Comparison of ENCODE assay signal across 12 cellular contexts in the genomic region with DNA sequence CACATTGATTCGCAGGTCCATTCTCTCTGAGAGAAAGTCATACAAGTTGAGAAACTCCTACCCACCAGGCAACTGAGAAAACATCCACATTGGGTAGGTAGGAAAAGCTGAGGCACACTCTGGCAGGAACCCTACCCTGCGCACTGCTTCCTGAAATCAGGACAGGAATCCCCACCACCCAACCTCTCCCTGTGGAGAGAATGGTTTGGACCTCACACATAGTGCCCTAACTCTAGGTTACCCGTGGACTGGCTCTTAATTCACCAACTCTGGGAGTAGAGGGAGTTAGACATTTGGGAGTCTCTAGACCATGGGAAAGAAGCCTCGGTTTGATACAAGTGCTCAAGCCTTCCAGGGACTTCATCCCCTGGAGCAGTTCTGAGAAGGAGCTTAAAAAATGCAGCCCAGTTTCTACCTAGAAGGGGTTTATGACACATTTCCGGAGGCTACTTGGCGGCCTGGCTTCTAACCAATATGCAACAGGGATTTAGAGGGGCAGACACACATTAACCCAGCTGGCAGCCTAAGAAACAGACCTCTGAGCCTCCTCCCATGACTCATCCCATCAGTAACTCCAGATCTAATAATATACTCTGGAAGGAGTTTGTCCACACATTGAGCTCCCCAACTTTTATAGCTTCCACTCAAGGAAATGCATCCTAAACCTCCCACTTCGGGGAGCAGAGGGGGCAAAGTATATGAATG.
A peak's percentile ranks its signal among the peaks of the same experiment; 100 is the strongest.
DNase-seq lines count a peak whose midpoint lies in the region; ATAC-seq and TF ChIP-seq lines count a peak whose summit lies in the region.
"Had no signal": no experiment of that assay in that cellular context is flagged by ENCODE, and none has a peak within 500 bp of the region (broad histone marks: within the 10 kb centered on the region; RNA-seq: fewer than 3 reads in every experiment).

No MANE protein-coding gene starts in this region.

- no peaks in the 10 kb centered on the region for H3K79me2 ChIP-seq in smooth muscle cell (ENCODE audit: low read depth)

- H3K4me3 ChIP-seq in fibroblast of mammary gland (ENCODE audit: control insufficient read depth, low read depth, low read length) (no peak overlapping the region), smooth muscle cell (no peak overlapping the region), vagina (no peak overlapping the region)
- H3K4me3 ChIP-seq: mucosa of descending colon had no signal

- no peak for TF ChIP-seq POLR2A in vagina (IDR thresholded peaks at IDR 0.05)

- no peak for TF ChIP-seq CTCF in fibroblast of mammary gland (conservative IDR thresholded peaks at IDR 0.05; ENCODE audit: control insufficient read depth, insufficient read depth, low read depth, low read length)
- TF ChIP-seq CTCF in smooth muscle cell (IDR thresholded peaks at IDR 0.05; ENCODE audit: borderline replicate concordance, insufficient read depth, poor library complexity, severe bottlenecking) = no peak
- no peak for TF ChIP-seq CTCF in vagina (IDR thresholded peaks at IDR 0.05)

- H3F3A ChIP-seq in smooth muscle cell (ENCODE audit: low read depth) = no peaks in the 10 kb centered on the region

- H2AFZ ChIP-seq in smooth muscle cell (ENCODE audit: low read depth) = peak overlapping the region; percentile 38

- H3K4me1 ChIP-seq in smooth muscle cell (ENCODE audit: low read depth) (no peaks in the 10 kb centered on the region), vagina (peaks cover 6% of the 10 kb centered on the region)

- no peak for ATAC-seq in GM19351 (IDR thresholded peaks at IDR 0.05; ENCODE audit: unreplicated experiment)
- ATAC-seq: mucosa of descending colon had no signal

- intact Hi-C loops in vagina (cut with DNase I) = no loop called here

- H3K9me3 ChIP-seq in smooth muscle cell (replicated peaks; ENCODE audit: low read depth) (no peaks in the 10 kb centered on the region), vagina (no peaks in the 10 kb centered on the region)
- H3K9me3 ChIP-seq: mucosa of descending colon had no signal

- H3K27me3 ChIP-seq in smooth muscle cell (ENCODE audit: low read depth) (no peaks in the 10 kb centered on the region), vagina (no peaks in the 10 kb centered on the region)

- H3K4me2 ChIP-seq in smooth muscle cell = peak overlapping the region; percentile 79

- peak overlapping the region; percentile 85 for H3K27ac ChIP-seq in smooth muscle cell (ENCODE audit: low read depth)
- H3K27ac ChIP-seq in vagina = no peak overlapping the region

- no peak overlapping the region for H3K9ac ChIP-seq in smooth muscle cell (ENCODE audit: low read depth)

- no peaks in the 10 kb centered on the region for H4K20me1 ChIP-seq in smooth muscle cell (ENCODE audit: low read depth)

- DNase-seq in H4 (ENCODE audit: low spot score) = peak; percentile 60
- DNase-seq in RKO (ENCODE audit: low spot score) = peak; percentile 37
- peak; percentile 94 for DNase-seq in fibroblast of mammary gland (ENCODE audit: low read depth)
- peak; percentile 5 for DNase-seq in smooth muscle cell (lab: John Stamatoyannopoulos, UW; ENCODE audit: unreplicated experiment)
- DNase-seq in NCI-H748 (lab: John Stamatoyannopoulos, UW; ENCODE audit: unreplicated experiment) = no peak
- DNase-seq in vagina (ENCODE audit: extremely low spot score in 2 of 2) = no peak
- DNase-seq: activated CD4-positive, alpha-beta T cell treated with anti-CD3 and anti-CD28 coated beads, Interleukin-2, amount 10 ng/mL, durations not matched to agents 7 days and 5 days; activated gamma-delta T cell; DND-41; mucosa of descending colon; NCI-H345 had no signal

- H3K36me3 ChIP-seq in smooth muscle cell (ENCODE audit: low read depth) = no peaks in the 10 kb centered on the region
- H3K36me3 ChIP-seq in vagina = no peaks in the 10 kb centered on the region

- 50% methylated on average over 7 of the region's 7 CpGs for WGBS in smooth muscle cell (ENCODE audit: low lambda C conversion rate)

Comparison
In these comparisons a context has a peak if more than half of its experiments do, and no peak if none do; other contexts are left out.
1. DNase-seq: peak in H4 (single experiment), RKO (single experiment), fibroblast of mammary gland (single experiment) and smooth muscle cell (single experiment); none in NCI-H748 (single experiment) and vagina (0 of 2).